ENCODE assay signal across 1 cellular context in genomic region chr12:16352481-16352880, GRCh38.
A peak's percentile ranks its signal among the peaks of the same experiment; 100 is the strongest.
TF ChIP-seq lines count a peak whose summit lies in the region.

No MANE protein-coding gene starts in this region.

TF ChIP-seq in H1, 55 proteins besides CTCF, POLR2A, EP300 and RAD21:
- 0 out of 2 replicates have a peak, but pooled peaks have one; percentile 4 for TF ChIP-seq SRF (IDR thresholded peaks at IDR 0.05; ENCODE audit: low read depth, low read length)
- TF ChIP-seq CHD1 (IDR thresholded peaks at IDR 0.05; ENCODE audit: low read depth, low read length), result no peak
